In the genomic region with DNA sequence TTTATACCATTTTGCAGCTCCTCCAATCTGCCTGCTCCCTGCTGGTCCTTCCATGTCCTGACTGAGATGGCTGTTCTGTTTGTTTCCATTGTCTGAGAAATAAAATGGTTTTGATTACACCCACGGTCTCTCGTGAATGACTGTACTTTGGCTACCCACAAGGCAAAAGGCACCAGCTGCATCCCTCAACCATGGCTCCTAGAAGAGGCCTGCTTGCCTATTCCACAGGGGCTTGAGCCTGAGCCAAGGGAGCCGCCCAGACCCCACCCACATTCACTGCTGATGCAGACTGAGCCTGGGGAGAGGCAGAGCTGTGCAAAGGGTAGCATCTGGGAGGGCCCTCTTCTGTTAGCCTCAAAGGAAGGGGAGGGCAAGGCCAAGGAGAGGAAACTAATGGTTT, we compare ENCODE assay signal across 13 cellular contexts. TPM values are rescaled to one million over a fixed set of nuclear protein-coding genes. Genes with fewer than 3 reads are reported as not detected.
DNase-seq lines count a peak whose midpoint lies in the region; ATAC-seq, FAIRE-seq and TF ChIP-seq lines count a peak whose summit lies in the region.
"Had no signal": no experiment of that assay in that cellular context is flagged by ENCODE, and none has a peak within 500 bp of the region (broad histone marks: within the 10 kb centered on the region; RNA-seq: fewer than 3 reads in every experiment).

No MANE protein-coding gene starts in this region.

- intact Hi-C loops in A673 (cut with micrococcal nuclease; ENCODE audit: unreplicated experiment) = no loop called here
- intact Hi-C loops in heart left ventricle (cut with DNase I) = no loop called here

- 42 to 54% (median 47%) methylated on average over 3 of the region's 3 CpGs for WGBS in heart left ventricle, 4 donors

- no peak for FAIRE-seq in D721Med (lab: Jason Lieb, UNC)
- no peak for FAIRE-seq in frontal cortex (lab: Jason Lieb, UNC)
- no peak for FAIRE-seq in urothelium cell line (lab: Jason Lieb, UNC)
- FAIRE-seq: K562 had no signal

- no peak overlapping the region for H3K4me3 ChIP-seq in A673 (ENCODE audit: low read depth, low read length, poor library complexity, severe bottlenecking)
- no peak overlapping the region for H3K4me3 ChIP-seq in heart left ventricle
- H3K4me3 ChIP-seq: K562, tibial nerve had no signal

- peak overlapping the region; percentile 71 for H3K27ac ChIP-seq in A673 (ENCODE audit: low read depth, low read length, poor library complexity, severe bottlenecking)
- H3K27ac ChIP-seq in heart left ventricle = peak overlapping the region in 5 of 12 donors; percentile 69 to 76 (median 73)

- POLR2A ChIA-PET in A673 (lab: Charles Lee; ENCODE audit: low non-redundant PET) = no interaction called here

- TF ChIP-seq CTCF in A673 (conservative IDR thresholded peaks at IDR 0.05; ENCODE audit: low read depth, low read length) (no peak), heart left ventricle (IDR thresholded peaks at IDR 0.05) (no peak), D721Med (IDR thresholded peaks at IDR 0.05; ENCODE audit: insufficient read depth, missing control alignments) (no peak)

- H3K36me3 ChIP-seq in A673 (ENCODE audit: insufficient read depth, low read length, poor library complexity, severe bottlenecking) (no peaks in the 10 kb centered on the region), heart left ventricle (no peaks in the 10 kb centered on the region)
- H3K36me3 ChIP-seq: tibial nerve had no signal

- TF ChIP-seq POLR2A in heart left ventricle (IDR thresholded peaks at IDR 0.05) = no peak

- peak in 3 of 4 donors; percentile 40 to 64 (median 59) for ATAC-seq in heart left ventricle
- ATAC-seq in GM21576 (IDR thresholded peaks at IDR 0.05; ENCODE audit: unreplicated experiment) = no peak
- ATAC-seq: K562; naive thymus-derived CD4-positive, alpha-beta T cell had no signal

- H3K27me3 ChIP-seq in A673 (replicated peaks; ENCODE audit: insufficient read depth, low read depth, low read length, poor library complexity) (no peaks in the 10 kb centered on the region), heart left ventricle (no peaks in the 10 kb centered on the region)
- H3K27me3 ChIP-seq: tibial nerve had no signal

- H3K4me1 ChIP-seq in A673 (ENCODE audit: insufficient read depth, low read length, poor library complexity, severe bottlenecking) (peaks cover 32% of the 10 kb centered on the region), heart left ventricle (peaks cover 3 to 27% (median 16%) of the 10 kb centered on the region in 12 donors)
- H3K4me1 ChIP-seq: Caco-2 had no signal

- peak; percentile 60 for DNase-seq in A673 (ENCODE audit: low spot score)
- DNase-seq in DMS153 (lab: John Stamatoyannopoulos, UW) = peak; percentile 42
- peak; percentile 88 for DNase-seq in NCI-H69 (lab: John Stamatoyannopoulos, UW)
- DNase-seq in heart left ventricle = peak in 4 of 5 donors; percentile 30 to 40 (median 36)
- no peak for DNase-seq in D721Med (ENCODE audit: insufficient read length, low spot score)
- no peak for DNase-seq in frontal cortex (ENCODE audit: low spot score in 2 of 2)
- DNase-seq in urothelium cell line (ENCODE audit: low spot score) = no peak
- DNase-seq: Caco-2; naive thymus-derived CD4-positive, alpha-beta T cell had no signal

- BruUV-seq in A673 (replicated peaks; lab: Mats Ljungman, UMichigan) = no TSS peak

- H3K9me3 ChIP-seq in A673 (ENCODE audit: low read depth, low read length, poor library complexity, severe bottlenecking) = no peaks in the 10 kb centered on the region
- H3K9me3 ChIP-seq in heart left ventricle = no peaks in the 10 kb centered on the region
- H3K9me3 ChIP-seq: Caco-2, tibial nerve had no signal

- CTCF ChIA-PET in A673 (lab: Charles Lee) = no interaction called here

RNA-seq across cellular contexts. Expression of a gene that starts 31.1 kb away (rescaled TPM):
- 2.4 and 6.1 TPM in 2 replicates for total RNA-seq in A673 (2021)
- total RNA-seq in heart left ventricle = under 1 TPM in 4 of 9 donors, not detected in 5; 0.10 to 0.56 (median 0.17) TPM
- polyA plus RNA-seq in heart left ventricle = under 1 TPM in 1 of 2 donors, not detected in 1; 0.01 TPM
- total RNA-seq in frontal cortex = 8.2 TPM
- total RNA-seq: activated T-helper 2 cell treated with anti-CD3 and anti-CD28 coated beads, Interferon-gamma antibody, Interleukin-2, Interleukin-4, amounts not matched to agents 10 μg/mL and 5 μg/mL and 100 μg/mL, durations not matched to agents 14 hours and 24 hours and 36 hours; Caco-2; K562; naive thymus-derived CD4-positive, alpha-beta T cell; tibial nerve had no signal
- polyA plus RNA-seq: naive thymus-derived CD4-positive, alpha-beta T cell had no signal

Comparison
In these comparisons a context has a peak if more than half of its experiments do, and no peak if none do; other contexts are left out.
1. DNase-seq: peak in A673 (single experiment), DMS153 (single experiment), NCI-H69 (single experiment) and heart left ventricle (4 of 5); none in D721Med (single experiment), frontal cortex (0 of 2) and urothelium cell line (single experiment).